9 cellular contexts compared by ENCODE assay signal in genomic region chr17:30554839-30555751, GRCh38.
DNase-seq lines count a peak whose midpoint lies in the region; FAIRE-seq and TF ChIP-seq lines count a peak whose summit lies in the region.
"Had no signal": no experiment of that assay in that cellular context is flagged by ENCODE, and none has a peak within 500 bp of the region (broad histone marks: within the 10 kb centered on the region; RNA-seq: fewer than 3 reads in every experiment).

No MANE protein-coding gene starts in this region.

- in situ Hi-C loops in G401 (cut with HindIII; ENCODE audit: low sequenced_read_pairs) = no loop called here

- no peaks in the 10 kb centered on the region for H3K27me3 ChIP-seq in bronchial epithelial cell (ENCODE audit: control insufficient read depth, insufficient read depth, low read length)
- H3K27me3 ChIP-seq: sigmoid colon had no signal

- no peak overlapping the region for H3K4me3 ChIP-seq in bronchial epithelial cell (ENCODE audit: low read depth, low read length)
- H3K4me3 ChIP-seq: sigmoid colon had no signal

- peak; percentile 7 for DNase-seq in G401 (ENCODE audit: low spot score)
- peak; percentile 35 for DNase-seq in HuH-7 (ENCODE audit: low spot score)
- DNase-seq in bronchial epithelial cell (ENCODE audit: low read depth) = no peak
- DNase-seq in mesenteric fat pad (ENCODE audit: low spot score) = peak; percentile 88
- DNase-seq in stimulated activated CD4-positive, alpha-beta T cell treated with anti-CD3 and anti-CD28 coated beads, Interleukin-1b, Interleukin-23, amount 100 ng/mL, for 48 hours = no peak
- DNase-seq in NCI-H1092 treated with DMSO at 0.1 percent for 48 hours (lab: John Stamatoyannopoulos, UW) = no peak
- no peak for DNase-seq in NCI-H510A (lab: John Stamatoyannopoulos, UW)
- DNase-seq: MM.1S, sigmoid colon had no signal

- H3K36me3 ChIP-seq in bronchial epithelial cell (ENCODE audit: control insufficient read depth, insufficient read depth, low read length) = no peaks in the 10 kb centered on the region
- H3K36me3 ChIP-seq: sigmoid colon had no signal

- no peak for FAIRE-seq in bronchial epithelial cell (lab: Jason Lieb, UNC)

- peak; percentile 8 for TF ChIP-seq CTCF in bronchial epithelial cell (IDR thresholded peaks at IDR 0.05; ENCODE audit: insufficient read depth, low read length, severe bottlenecking)

Comparison
In these comparisons a context has a peak if more than half of its experiments do, and no peak if none do; other contexts are left out.
1. DNase-seq: peak in G401 (single experiment), HuH-7 (single experiment) and mesenteric fat pad (single experiment); none in bronchial epithelial cell (single experiment), stimulated activated CD4-positive, alpha-beta T cell treated with anti-CD3 and anti-CD28 coated beads, Interleukin-1b, Interleukin-23, amount 100 ng/mL, for 48 hours (single experiment), NCI-H1092 treated with DMSO at 0.1 percent for 48 hours (single experiment) and NCI-H510A (single experiment).